2 cellular contexts compared by ENCODE assay signal in the genomic region with DNA sequence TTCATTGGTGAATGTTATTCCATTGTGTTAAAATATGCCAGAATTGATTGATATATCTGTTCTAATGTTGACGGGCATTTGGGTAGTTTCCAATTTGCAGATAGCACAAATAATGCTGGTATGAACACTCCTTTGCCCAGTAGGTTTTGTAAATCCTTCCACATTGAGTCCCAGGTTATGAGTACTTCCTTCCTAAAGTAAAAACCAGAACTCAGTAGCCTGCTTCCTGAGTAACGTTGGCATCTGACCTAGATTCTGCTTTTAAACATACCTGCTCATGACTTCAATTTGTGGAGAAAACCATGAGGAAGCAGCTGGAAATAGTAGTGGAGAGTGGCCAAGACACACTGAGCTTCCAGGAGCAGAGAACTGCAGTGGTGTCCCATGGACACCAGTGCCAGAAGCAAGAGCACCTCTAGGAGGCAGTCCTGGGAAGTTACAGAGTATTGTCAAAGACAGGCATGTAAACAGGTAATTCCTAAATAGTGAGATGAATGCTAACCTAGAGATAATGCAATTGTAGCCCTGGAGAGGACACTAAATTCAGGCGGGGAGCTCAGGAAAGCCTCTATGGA.
TF ChIP-seq lines count a peak whose summit lies in the region.

No MANE protein-coding gene starts in this region.

TF ChIP-seq in GM23338, 12 proteins besides CTCF, POLR2A, EP300 and RAD21 (continues in another document):
- TF ChIP-seq NANOG (IDR thresholded peaks at IDR 0.05; ENCODE audit: borderline replicate concordance), result no peak
- TF ChIP-seq, protein P1, sequence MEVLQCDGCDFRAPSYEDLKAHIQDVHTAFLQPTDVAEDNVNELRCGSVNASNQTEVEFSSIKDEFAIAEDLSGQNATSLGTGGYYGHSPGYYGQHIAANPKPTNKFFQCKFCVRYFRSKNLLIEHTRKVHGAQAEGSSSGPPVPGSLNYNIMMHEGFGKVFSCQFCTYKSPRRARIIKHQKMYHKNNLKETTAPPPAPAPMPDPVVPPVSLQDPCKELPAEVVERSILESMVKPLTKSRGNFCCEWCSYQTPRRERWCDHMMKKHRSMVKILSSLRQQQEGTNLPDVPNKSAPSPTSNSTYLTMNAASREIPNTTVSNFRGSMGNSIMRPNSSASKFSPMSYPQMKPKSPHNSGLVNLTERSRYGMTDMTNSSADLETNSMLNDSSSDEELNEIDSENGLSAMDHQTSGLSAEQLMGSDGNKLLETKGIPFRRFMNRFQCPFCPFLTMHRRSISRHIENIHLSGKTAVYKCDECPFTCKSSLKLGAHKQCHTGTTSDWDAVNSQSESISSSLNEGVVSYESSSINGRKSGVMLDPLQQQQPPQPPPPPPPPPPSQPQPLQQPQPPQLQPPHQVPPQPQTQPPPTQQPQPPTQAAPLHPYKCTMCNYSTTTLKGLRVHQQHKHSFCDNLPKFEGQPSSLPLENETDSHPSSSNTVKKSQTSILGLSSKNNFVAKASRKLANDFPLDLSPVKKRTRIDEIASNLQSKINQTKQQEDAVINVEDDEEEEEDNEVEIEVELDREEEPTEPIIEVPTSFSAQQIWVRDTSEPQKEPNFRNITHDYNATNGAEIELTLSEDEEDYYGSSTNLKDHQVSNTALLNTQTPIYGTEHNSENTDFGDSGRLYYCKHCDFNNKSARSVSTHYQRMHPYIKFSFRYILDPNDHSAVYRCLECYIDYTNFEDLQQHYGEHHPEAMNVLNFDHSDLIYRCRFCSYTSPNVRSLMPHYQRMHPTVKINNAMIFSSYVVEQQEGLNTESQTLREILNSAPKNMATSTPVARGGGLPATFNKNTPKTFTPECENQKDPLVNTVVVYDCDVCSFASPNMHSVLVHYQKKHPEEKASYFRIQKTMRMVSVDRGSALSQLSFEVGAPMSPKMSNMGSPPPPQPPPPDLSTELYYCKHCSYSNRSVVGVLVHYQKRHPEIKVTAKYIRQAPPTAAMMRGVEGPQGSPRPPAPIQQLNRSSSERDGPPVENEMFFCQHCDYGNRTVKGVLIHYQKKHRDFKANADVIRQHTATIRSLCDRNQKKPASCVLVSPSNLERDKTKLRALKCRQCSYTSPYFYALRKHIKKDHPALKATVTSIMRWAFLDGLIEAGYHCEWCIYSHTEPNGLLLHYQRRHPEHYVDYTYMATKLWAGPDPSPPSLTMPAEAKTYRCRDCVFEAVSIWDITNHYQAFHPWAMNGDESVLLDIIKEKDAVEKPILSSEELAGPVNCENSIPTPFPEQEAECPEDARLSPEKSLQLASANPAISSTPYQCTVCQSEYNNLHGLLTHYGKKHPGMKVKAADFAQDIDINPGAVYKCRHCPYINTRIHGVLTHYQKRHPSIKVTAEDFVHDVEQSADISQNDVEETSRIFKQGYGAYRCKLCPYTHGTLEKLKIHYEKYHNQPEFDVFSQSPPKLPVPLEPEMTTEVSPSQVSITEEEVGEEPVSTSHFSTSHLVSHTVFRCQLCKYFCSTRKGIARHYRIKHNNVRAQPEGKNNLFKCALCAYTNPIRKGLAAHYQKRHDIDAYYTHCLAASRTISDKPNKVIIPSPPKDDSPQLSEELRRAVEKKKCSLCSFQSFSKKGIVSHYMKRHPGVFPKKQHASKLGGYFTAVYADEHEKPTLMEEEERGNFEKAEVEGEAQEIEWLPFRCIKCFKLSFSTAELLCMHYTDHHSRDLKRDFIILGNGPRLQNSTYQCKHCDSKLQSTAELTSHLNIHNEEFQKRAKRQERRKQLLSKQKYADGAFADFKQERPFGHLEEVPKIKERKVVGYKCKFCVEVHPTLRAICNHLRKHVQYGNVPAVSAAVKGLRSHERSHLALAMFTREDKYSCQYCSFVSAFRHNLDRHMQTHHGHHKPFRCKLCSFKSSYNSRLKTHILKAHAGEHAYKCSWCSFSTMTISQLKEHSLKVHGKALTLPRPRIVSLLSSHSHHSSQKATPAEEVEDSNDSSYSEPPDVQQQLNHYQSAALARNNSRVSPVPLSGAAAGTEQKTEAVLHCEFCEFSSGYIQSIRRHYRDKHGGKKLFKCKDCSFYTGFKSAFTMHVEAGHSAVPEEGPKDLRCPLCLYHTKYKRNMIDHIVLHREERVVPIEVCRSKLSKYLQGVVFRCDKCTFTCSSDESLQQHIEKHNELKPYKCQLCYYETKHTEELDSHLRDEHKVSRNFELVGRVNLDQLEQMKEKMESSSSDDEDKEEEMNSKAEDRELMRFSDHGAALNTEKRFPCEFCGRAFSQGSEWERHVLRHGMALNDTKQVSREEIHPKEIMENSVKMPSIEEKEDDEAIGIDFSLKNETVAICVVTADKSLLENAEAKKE (CRISPR knock-in tag; IDR thresholded peaks at IDR 0.05), result no peak
- TF ChIP-seq, protein P2, sequence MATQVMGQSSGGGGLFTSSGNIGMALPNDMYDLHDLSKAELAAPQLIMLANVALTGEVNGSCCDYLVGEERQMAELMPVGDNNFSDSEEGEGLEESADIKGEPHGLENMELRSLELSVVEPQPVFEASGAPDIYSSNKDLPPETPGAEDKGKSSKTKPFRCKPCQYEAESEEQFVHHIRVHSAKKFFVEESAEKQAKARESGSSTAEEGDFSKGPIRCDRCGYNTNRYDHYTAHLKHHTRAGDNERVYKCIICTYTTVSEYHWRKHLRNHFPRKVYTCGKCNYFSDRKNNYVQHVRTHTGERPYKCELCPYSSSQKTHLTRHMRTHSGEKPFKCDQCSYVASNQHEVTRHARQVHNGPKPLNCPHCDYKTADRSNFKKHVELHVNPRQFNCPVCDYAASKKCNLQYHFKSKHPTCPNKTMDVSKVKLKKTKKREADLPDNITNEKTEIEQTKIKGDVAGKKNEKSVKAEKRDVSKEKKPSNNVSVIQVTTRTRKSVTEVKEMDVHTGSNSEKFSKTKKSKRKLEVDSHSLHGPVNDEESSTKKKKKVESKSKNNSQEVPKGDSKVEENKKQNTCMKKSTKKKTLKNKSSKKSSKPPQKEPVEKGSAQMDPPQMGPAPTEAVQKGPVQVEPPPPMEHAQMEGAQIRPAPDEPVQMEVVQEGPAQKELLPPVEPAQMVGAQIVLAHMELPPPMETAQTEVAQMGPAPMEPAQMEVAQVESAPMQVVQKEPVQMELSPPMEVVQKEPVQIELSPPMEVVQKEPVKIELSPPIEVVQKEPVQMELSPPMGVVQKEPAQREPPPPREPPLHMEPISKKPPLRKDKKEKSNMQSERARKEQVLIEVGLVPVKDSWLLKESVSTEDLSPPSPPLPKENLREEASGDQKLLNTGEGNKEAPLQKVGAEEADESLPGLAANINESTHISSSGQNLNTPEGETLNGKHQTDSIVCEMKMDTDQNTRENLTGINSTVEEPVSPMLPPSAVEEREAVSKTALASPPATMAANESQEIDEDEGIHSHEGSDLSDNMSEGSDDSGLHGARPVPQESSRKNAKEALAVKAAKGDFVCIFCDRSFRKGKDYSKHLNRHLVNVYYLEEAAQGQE (IDR thresholded peaks at IDR 0.05; ENCODE audit: unreplicated experiment), result no peak
- TF ChIP-seq JUNB (IDR thresholded peaks at IDR 0.05; ENCODE audit: unreplicated experiment), result no peak
- TF ChIP-seq POLR2AphosphoS5 (IDR thresholded peaks at IDR 0.05; ENCODE audit: low read depth), result no peak
- TF ChIP-seq ZNF331 (CRISPR knock-in tag; IDR thresholded peaks at IDR 0.05; ENCODE audit: low read depth), result no peak
- TF ChIP-seq, protein P3, sequence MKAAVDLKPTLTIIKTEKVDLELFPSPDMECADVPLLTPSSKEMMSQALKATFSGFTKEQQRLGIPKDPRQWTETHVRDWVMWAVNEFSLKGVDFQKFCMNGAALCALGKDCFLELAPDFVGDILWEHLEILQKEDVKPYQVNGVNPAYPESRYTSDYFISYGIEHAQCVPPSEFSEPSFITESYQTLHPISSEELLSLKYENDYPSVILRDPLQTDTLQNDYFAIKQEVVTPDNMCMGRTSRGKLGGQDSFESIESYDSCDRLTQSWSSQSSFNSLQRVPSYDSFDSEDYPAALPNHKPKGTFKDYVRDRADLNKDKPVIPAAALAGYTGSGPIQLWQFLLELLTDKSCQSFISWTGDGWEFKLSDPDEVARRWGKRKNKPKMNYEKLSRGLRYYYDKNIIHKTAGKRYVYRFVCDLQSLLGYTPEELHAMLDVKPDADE (IDR thresholded peaks at IDR 0.05), result no peak
- TF ChIP-seq EZH2 (IDR thresholded peaks at IDR 0.05; ENCODE audit: low read depth, unreplicated experiment), result no peak
- TF ChIP-seq STAT1 (IDR thresholded peaks at IDR 0.05; ENCODE audit: unreplicated experiment), result no peak

TF ChIP-seq in WTC11, 78 proteins besides CTCF, POLR2A, EP300 and RAD21:
- TF ChIP-seq ZNF138 (CRISPR knock-in tag; conservative IDR thresholded peaks at IDR 0.05) (no peak), GRHL2 (CRISPR knock-in tag; IDR thresholded peaks at IDR 0.05; ENCODE audit: insufficient replicate concordance, severe bottlenecking) (no peak), FOXK1 (CRISPR knock-in tag; IDR thresholded peaks at IDR 0.05) (no peak), NFYB (CRISPR knock-in tag; conservative IDR thresholded peaks at IDR 0.05; ENCODE audit: low read depth) (no peak), IRF2 (CRISPR knock-in tag; IDR thresholded peaks at IDR 0.05; ENCODE audit: borderline replicate concordance, low read depth) (no peak), ZNF232 (CRISPR knock-in tag; IDR thresholded peaks at IDR 0.05) (no peak), ZNF121 (CRISPR knock-in tag; IDR thresholded peaks at IDR 0.05) (no peak), NR2C2 (CRISPR knock-in tag; IDR thresholded peaks at IDR 0.05) (no peak), TP53 (CRISPR knock-in tag; IDR thresholded peaks at IDR 0.05) (no peak)
- TF ChIP-seq, protein P4, sequence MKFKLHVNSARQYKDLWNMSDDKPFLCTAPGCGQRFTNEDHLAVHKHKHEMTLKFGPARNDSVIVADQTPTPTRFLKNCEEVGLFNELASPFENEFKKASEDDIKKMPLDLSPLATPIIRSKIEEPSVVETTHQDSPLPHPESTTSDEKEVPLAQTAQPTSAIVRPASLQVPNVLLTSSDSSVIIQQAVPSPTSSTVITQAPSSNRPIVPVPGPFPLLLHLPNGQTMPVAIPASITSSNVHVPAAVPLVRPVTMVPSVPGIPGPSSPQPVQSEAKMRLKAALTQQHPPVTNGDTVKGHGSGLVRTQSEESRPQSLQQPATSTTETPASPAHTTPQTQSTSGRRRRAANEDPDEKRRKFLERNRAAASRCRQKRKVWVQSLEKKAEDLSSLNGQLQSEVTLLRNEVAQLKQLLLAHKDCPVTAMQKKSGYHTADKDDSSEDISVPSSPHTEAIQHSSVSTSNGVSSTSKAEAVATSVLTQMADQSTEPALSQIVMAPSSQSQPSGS (CRISPR knock-in tag; IDR thresholded peaks at IDR 0.05; ENCODE audit: borderline replicate concordance, low read depth), result no peak
- TF ChIP-seq, protein P5, sequence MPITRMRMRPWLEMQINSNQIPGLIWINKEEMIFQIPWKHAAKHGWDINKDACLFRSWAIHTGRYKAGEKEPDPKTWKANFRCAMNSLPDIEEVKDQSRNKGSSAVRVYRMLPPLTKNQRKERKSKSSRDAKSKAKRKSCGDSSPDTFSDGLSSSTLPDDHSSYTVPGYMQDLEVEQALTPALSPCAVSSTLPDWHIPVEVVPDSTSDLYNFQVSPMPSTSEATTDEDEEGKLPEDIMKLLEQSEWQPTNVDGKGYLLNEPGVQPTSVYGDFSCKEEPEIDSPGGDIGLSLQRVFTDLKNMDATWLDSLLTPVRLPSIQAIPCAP (CRISPR knock-in tag; IDR thresholded peaks at IDR 0.05), result no peak
